ENCODE assay signal across 8 cellular contexts in genomic region chr1:211258756-211259595, GRCh38. TPM values are rescaled to one million over a fixed set of nuclear protein-coding genes. Genes with fewer than 3 reads are reported as not detected.
DNase-seq lines count a peak whose midpoint lies in the region; ATAC-seq and TF ChIP-seq lines count a peak whose summit lies in the region.

Gene RCOR3 (plus strand): TSS chr1:211259366. CDS start chr1:211259561, 195 bp downstream.

- H3K9me3 ChIP-seq in GM23248 (ENCODE audit: low read depth) (no peaks in the 10 kb centered on the region), fibroblast of lung (ENCODE audit: control insufficient read depth, insufficient read depth, low read depth, low read length) (no peaks in the 10 kb centered on the region)

- H3K27me3 ChIP-seq in GM23248 (replicated peaks; ENCODE audit: insufficient read depth) (no peaks in the 10 kb centered on the region), fibroblast of lung (ENCODE audit: control insufficient read depth, insufficient read depth, low read length) (no peaks in the 10 kb centered on the region)

- H3K4me1 ChIP-seq in GM23248 (ENCODE audit: insufficient read depth) (peaks cover 11% of the 10 kb centered on the region), fibroblast of lung (ENCODE audit: control insufficient read depth, extremely low read depth, insufficient read depth, low read length) (peaks cover 6% of the 10 kb centered on the region)

- WGBS in GM23248 (ENCODE audit: low coverage in 1 of 2, low lambda C conversion rate in 2 of 2, missing lambda C conversion rate in 2 of 2), 2 experiments = 0 to 1% methylated on average over 41 to 59 of the region's 92 CpGs

- H3K27ac Mint-ChIP-seq in natural killer cell = peak within 1 kb of the TSS; percentile 94 to 96

- in situ Hi-C loops in GM23248 (cut with MboI) = no loop called here

- TF ChIP-seq CTCF in fibroblast of lung (conservative IDR thresholded peaks at IDR 0.05 in 1 of 2, IDR thresholded peaks at IDR 0.05 in 1 of 2; ENCODE audit: low read depth in 1 of 2, low read length in 2 of 2) (peak; percentile 30 to 47), natural killer cell (IDR thresholded peaks at IDR 0.05) (peak; percentile 73)

- H4K20me1 ChIP-seq in GM23248 (ENCODE audit: insufficient read depth) = 0 out of 2 replicates have a peak, but pooled peaks cover 2% of the 10 kb centered on the region
- H4K20me1 ChIP-seq in fibroblast of lung (ENCODE audit: control insufficient read depth, extremely low read depth, insufficient read depth, low read length) = no peaks in the 10 kb centered on the region

- peak within 1 kb of the TSS; percentile 95 for H3K4me2 ChIP-seq in GM23248 (ENCODE audit: unreplicated experiment)
- H3K4me2 ChIP-seq in fibroblast of lung (ENCODE audit: extremely low read depth, insufficient read depth, low read length) = peak within 1 kb of the TSS; percentile 88

- H3K79me2 ChIP-seq in GM23248 (ENCODE audit: insufficient read depth) (peaks cover 44% of the 10 kb centered on the region), fibroblast of lung (ENCODE audit: control insufficient read depth, insufficient read depth, low read length) (peaks cover 26% of the 10 kb centered on the region)

- H3K27ac ChIP-seq in GM23248 = peak within 1 kb of the TSS; percentile 92
- H3K27ac ChIP-seq in fibroblast of lung (ENCODE audit: insufficient read depth, low read length) = peak within 1 kb of the TSS; percentile 93

- peak within 1 kb of the TSS; percentile 95 for H3K4me3 Mint-ChIP-seq in natural killer cell

- no peaks in the 10 kb centered on the region for H3K9me2 ChIP-seq in GM23248 (ENCODE audit: insufficient read depth)

- peak within 1 kb of the TSS; percentile 94 for H3K9ac ChIP-seq in GM23248
- peak within 1 kb of the TSS; percentile 85 for H3K9ac ChIP-seq in fibroblast of lung (ENCODE audit: insufficient read depth, low read length)

- ATAC-seq in natural killer cell = peak; percentile 77 to 92 (median 82)

- peaks cover 24% of the 10 kb centered on the region for H3F3A ChIP-seq in GM23248 (ENCODE audit: insufficient read depth)

- H3K27me3 Mint-ChIP-seq in natural killer cell (ENCODE audit: low read depth in 2 of 2) = no peaks in the 10 kb centered on the region

- DNase-seq in EH (ENCODE audit: low read depth) = peak; percentile 90
- peak; percentile 95 for DNase-seq in GM23248
- DNase-seq in Kasumi-1 (lab: John Stamatoyannopoulos, UW) = peak; percentile 87 to 95
- DNase-seq in RPMI8226 = peak; percentile 96
- DNase-seq in activated T-helper 1 cell treated with anti-CD3 and anti-CD28 coated beads, Interleukin-2, amount 50 U/mL, for 16 hours (ENCODE audit: low read depth in 1 of 2, low spot score in 1 of 2) = peak; percentile 83 to 90
- DNase-seq in fibroblast of lung (ENCODE audit: low read depth in 2 of 2) = peak; percentile 93 to 94
- peak; percentile 85 for DNase-seq in natural killer cell
- DNase-seq in stimulated activated naive CD4-positive, alpha-beta T cell treated with Interleukin-2 at 50 U/mL for 16 hours (lab: John Stamatoyannopoulos, UW) = peak; percentile 94

- 0 out of 2 replicates have a peak, but pooled peaks cover 4% of the 10 kb centered on the region for H3K36me3 ChIP-seq in GM23248 (ENCODE audit: low read depth)
- H3K36me3 ChIP-seq in fibroblast of lung (ENCODE audit: control insufficient read depth, insufficient read depth, low read length) = no peaks in the 10 kb centered on the region

- H3K4me1 Mint-ChIP-seq in natural killer cell = peaks cover 23 to 24% of the 10 kb centered on the region in 2 donors

- no peaks in the 10 kb centered on the region for H3K9me3 Mint-ChIP-seq in natural killer cell

- peak within 1 kb of the TSS; percentile 88 for H3K4me3 ChIP-seq in GM23248
- peak within 1 kb of the TSS; percentile 85 to 93 (median 90) for H3K4me3 ChIP-seq in fibroblast of lung (replicated peaks in 1 of 4; ENCODE audit: control extremely low read depth in 1 of 4, insufficient read depth in 1 of 4, low read depth in 3 of 4, low read length in 4 of 4)

- intact Hi-C loops in natural killer cell (cut with micrococcal nuclease) = no loop called here

- H2AFZ ChIP-seq in GM23248 = peak within 1 kb of the TSS; percentile 94
- H2AFZ ChIP-seq in fibroblast of lung (ENCODE audit: low read length) = peak within 1 kb of the TSS; percentile 89

- no peaks in the 10 kb centered on the region for H3K36me3 Mint-ChIP-seq in natural killer cell

RNA-seq across cellular contexts. Expression of gene RCOR3, which starts in this region (rescaled TPM):
- 11.4 and 13.8 TPM in 2 replicates for total RNA-seq in GM23248 (2014; rRNA removed; shearing (Covaris generic))
- 21.7 and 25.8 TPM in 2 replicates for polyA plus RNA-seq in GM23248 (2016; fragmentation: Nextera tagmentation; extraction: Ambion mirVana)
- 17.5 and 24.9 TPM in 2 replicates for total RNA-seq in fibroblast of lung
- 28.0 and 38.1 TPM in 2 replicates for polyA plus RNA-seq in fibroblast of lung
- 20.6 and 24.4 TPM in 2 replicates for polyA plus RNA-seq in fibroblast of lung (2012)
- polyA minus RNA-seq in fibroblast of lung (ENCODE audit: low replicate concordance) = 11.6 and 12.7 TPM in 2 replicates
- 10 to 100 TPM; 70.9 to 99.2 (median 78.6) TPM for total RNA-seq in natural killer cell

Comparison
In these comparisons a context has a peak if more than half of its experiments do, and no peak if none do; other contexts are left out.
1. Peak in every context shown above with its lines: DNase-seq, ATAC-seq, H3K4me3 ChIP-seq and H3K27ac ChIP-seq.